Comparison of ENCODE assay signal across 9 cellular contexts in the genomic region with DNA sequence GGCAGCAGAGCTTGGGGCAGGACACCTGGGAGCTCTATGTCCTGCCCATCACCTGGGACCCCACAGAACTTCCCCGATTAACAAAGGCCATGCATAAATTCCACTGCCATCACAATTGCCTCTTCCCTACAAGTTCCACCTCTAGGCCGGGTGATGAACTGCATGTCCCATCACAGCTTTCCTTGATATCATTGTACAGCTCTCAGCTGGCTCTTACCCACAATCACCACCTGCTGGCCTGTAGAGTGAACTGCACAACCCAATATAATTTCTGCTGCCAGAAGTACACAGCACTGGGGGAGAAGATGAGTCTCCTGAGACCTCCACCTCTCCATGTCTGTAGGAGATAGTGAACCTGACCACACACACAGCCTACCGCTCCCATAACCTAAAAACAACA.
DNase-seq lines count a peak whose midpoint lies in the region; TF ChIP-seq lines count a peak whose summit lies in the region.
"Had no signal": no experiment of that assay in that cellular context is flagged by ENCODE, and none has a peak within 500 bp of the region (broad histone marks: within the 10 kb centered on the region; RNA-seq: fewer than 3 reads in every experiment).

No MANE protein-coding gene starts in this region.

- H3K9me3 Mint-ChIP-seq in activated CD4-positive, alpha-beta T cell treated with anti-CD3 and anti-CD28 coated beads, Interleukin-2, amount 10 ng/mL, durations not matched to agents 24 days and 14 days, result no peaks in the 10 kb centered on the region
- peaks cover 43% of the 10 kb centered on the region for H3K9me3 Mint-ChIP-seq in chondrocyte (ENCODE audit: low read depth)

- no peak overlapping the region for H3K27ac Mint-ChIP-seq in activated CD4-positive, alpha-beta T cell treated with anti-CD3 and anti-CD28 coated beads, Interleukin-2, amount 10 ng/mL, durations not matched to agents 24 days and 14 days
- H3K27ac Mint-ChIP-seq in chondrocyte (ENCODE audit: unreplicated experiment), result no peak overlapping the region
- H3K27ac Mint-ChIP-seq: activated naive CD4-positive, alpha-beta T cell treated with anti-CD3 and anti-CD28 coated beads, Interleukin-2, amount 50 U/mL, for 72 hours had no signal

- in situ Hi-C loops in transverse colon (cut with MboI; ENCODE audit: low pct_ligation_motif_present in 1 of 4, low pct_unique_long_range_greater_than_20kb in 1 of 4, low sequenced_read_pairs in 3 of 4), result no loop called here

- TF ChIP-seq CTCF in chondrocyte (IDR thresholded peaks at IDR 0.05), result peak; percentile 48
- TF ChIP-seq CTCF in transverse colon (IDR thresholded peaks at IDR 0.05), result peak; percentile 54 to 89 (median 75)

- POLR2A ChIA-PET in HEK293T (lab: Yijun Ruan, JAX), result no interaction called here

- H3K4me3 Mint-ChIP-seq in activated CD4-positive, alpha-beta T cell treated with anti-CD3 and anti-CD28 coated beads, Interleukin-2, amount 10 ng/mL, durations not matched to agents 24 days and 14 days, result no peak overlapping the region
- no peak overlapping the region for H3K4me3 Mint-ChIP-seq in chondrocyte (ENCODE audit: unreplicated experiment)

- no peak overlapping the region for H3K27ac ChIP-seq in transverse colon

- peak; percentile 63 for DNase-seq in activated CD4-positive, alpha-beta T cell treated with anti-CD3 and anti-CD28 coated beads, Interleukin-2, amount 10 ng/mL, durations not matched to agents 24 days and 14 days
- DNase-seq in activated CD4-positive, alpha-beta T cell treated with anti-CD3 and anti-CD28 coated beads, Interleukin-2, amount 50 U/mL, for 48 hours, result no peak
- DNase-seq in HEK293T (ENCODE audit: extremely low spot score), result peak; percentile 51
- DNase-seq in Kasumi-1 (lab: John Stamatoyannopoulos, UW), result peak; percentile 55 to 66
- DNase-seq in chondrocyte (ENCODE audit: low spot score), result no peak
- peak; percentile 59 for DNase-seq in transverse colon
- DNase-seq in retina, result no peak
- DNase-seq in activated CD8-positive, alpha-beta memory T cell treated with anti-CD3 and anti-CD28 coated beads, Interleukin-2, amount 50 U/mL, for 4 hours, result no peak

- no peak for TF ChIP-seq POLR2A in transverse colon (IDR thresholded peaks at IDR 0.05)

- TF ChIP-seq EP300 in transverse colon (IDR thresholded peaks at IDR 0.05; ENCODE audit: low read depth), result no peak

- no peak overlapping the region for H3K4me3 ChIP-seq in transverse colon

- H3K27me3 Mint-ChIP-seq in activated CD4-positive, alpha-beta T cell treated with anti-CD3 and anti-CD28 coated beads, Interleukin-2, amount 10 ng/mL, durations not matched to agents 24 days and 14 days, result no peaks in the 10 kb centered on the region
- H3K27me3 Mint-ChIP-seq in chondrocyte (ENCODE audit: low read depth), result no peaks in the 10 kb centered on the region

- intact Hi-C loops in activated CD4-positive, alpha-beta T cell treated with anti-CD3 and anti-CD28 coated beads, Interleukin-2, amount 10 ng/mL, durations not matched to agents 24 days and 14 days (cut with micrococcal nuclease), result loop anchor here (10.0 kb wide), 1 partner anchor 240 kb away; no protein-coding TSS in a partner anchor
- intact Hi-C loops in transverse colon (cut with DNase I; ENCODE audit: low total_unique reads), result no loop called here

- 59 to 78% methylated on average over 3 of the region's 3 CpGs for WGBS in transverse colon (ENCODE audit: low coverage in 1 of 2), 2 donors

- no peaks in the 10 kb centered on the region for H3K9me3 ChIP-seq in transverse colon

- H3K4me1 ChIP-seq in transverse colon, result no peaks in the 10 kb centered on the region

- H3K36me3 Mint-ChIP-seq in activated CD4-positive, alpha-beta T cell treated with anti-CD3 and anti-CD28 coated beads, Interleukin-2, amount 10 ng/mL, durations not matched to agents 24 days and 14 days (ENCODE audit: low read depth), result no peaks in the 10 kb centered on the region
- H3K36me3 Mint-ChIP-seq in chondrocyte (ENCODE audit: low read depth), result no peaks in the 10 kb centered on the region

- CTCF ChIA-PET in HEK293T (lab: Yijun Ruan, JAX), result interaction anchor here (0.8 to 1.1 kb wide), 2 partner anchors 9 to 115 kb away, joined by 3 to 4 read pairs; no protein-coding TSS in a partner anchor

- H3K36me3 ChIP-seq in transverse colon, result no peaks in the 10 kb centered on the region

- H3K4me1 Mint-ChIP-seq in activated CD4-positive, alpha-beta T cell treated with anti-CD3 and anti-CD28 coated beads, Interleukin-2, amount 10 ng/mL, durations not matched to agents 24 days and 14 days, result no peaks in the 10 kb centered on the region
- no peaks in the 10 kb centered on the region for H3K4me1 Mint-ChIP-seq in chondrocyte (ENCODE audit: low read depth)

- H3K27me3 ChIP-seq in transverse colon, result no peaks in the 10 kb centered on the region

TF ChIP-seq in HEK293T, 16 proteins besides CTCF, POLR2A, EP300 and RAD21:
- TF ChIP-seq BHLHE40 (IDR thresholded peaks at IDR 0.05; ENCODE audit: borderline replicate concordance) (no peak), ELF4 (IDR thresholded peaks at IDR 0.05) (no peak), SP1 (IDR thresholded peaks at IDR 0.05) (no peak), HDGF (IDR thresholded peaks at IDR 0.05; ENCODE audit: borderline replicate concordance) (no peak), FOXA1 (IDR thresholded peaks at IDR 0.05) (no peak), SUZ12 (IDR thresholded peaks at IDR 0.05) (no peak), CTBP1 (IDR thresholded peaks at IDR 0.05; ENCODE audit: borderline replicate concordance) (no peak), FOXM1 (IDR thresholded peaks at IDR 0.05; ENCODE audit: borderline replicate concordance) (no peak), NFRKB (IDR thresholded peaks at IDR 0.05) (no peak), TARDBP (IDR thresholded peaks at IDR 0.05) (no peak), L3MBTL2 (conservative IDR thresholded peaks at IDR 0.05) (no peak), FOXK2 (IDR thresholded peaks at IDR 0.05) (no peak), LEF1 (IDR thresholded peaks at IDR 0.05; ENCODE audit: borderline replicate concordance) (no peak), ZNF384 (IDR thresholded peaks at IDR 0.05) (no peak)
- TF ChIP-seq, protein P1, sequence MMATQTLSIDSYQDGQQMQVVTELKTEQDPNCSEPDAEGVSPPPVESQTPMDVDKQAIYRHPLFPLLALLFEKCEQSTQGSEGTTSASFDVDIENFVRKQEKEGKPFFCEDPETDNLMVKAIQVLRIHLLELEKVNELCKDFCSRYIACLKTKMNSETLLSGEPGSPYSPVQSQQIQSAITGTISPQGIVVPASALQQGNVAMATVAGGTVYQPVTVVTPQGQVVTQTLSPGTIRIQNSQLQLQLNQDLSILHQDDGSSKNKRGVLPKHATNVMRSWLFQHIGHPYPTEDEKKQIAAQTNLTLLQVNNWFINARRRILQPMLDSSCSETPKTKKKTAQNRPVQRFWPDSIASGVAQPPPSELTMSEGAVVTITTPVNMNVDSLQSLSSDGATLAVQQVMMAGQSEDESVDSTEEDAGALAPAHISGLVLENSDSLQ (IDR thresholded peaks at IDR 0.05), result no peak

Comparison
In these comparisons a context has a peak if more than half of its experiments do, and no peak if none do; other contexts are left out.
1. DNase-seq: peak in activated CD4-positive, alpha-beta T cell treated with anti-CD3 and anti-CD28 coated beads, Interleukin-2, amount 10 ng/mL, durations not matched to agents 24 days and 14 days (single experiment), HEK293T (single experiment), Kasumi-1 (2 of 2) and transverse colon (single experiment); none in activated CD4-positive, alpha-beta T cell treated with anti-CD3 and anti-CD28 coated beads, Interleukin-2, amount 50 U/mL, for 48 hours (0 of 2), chondrocyte (single experiment), retina (single experiment) and activated CD8-positive, alpha-beta memory T cell treated with anti-CD3 and anti-CD28 coated beads, Interleukin-2, amount 50 U/mL, for 4 hours (single experiment).